Comparison of ENCODE assay signal across 23 cellular contexts in the genomic region with DNA sequence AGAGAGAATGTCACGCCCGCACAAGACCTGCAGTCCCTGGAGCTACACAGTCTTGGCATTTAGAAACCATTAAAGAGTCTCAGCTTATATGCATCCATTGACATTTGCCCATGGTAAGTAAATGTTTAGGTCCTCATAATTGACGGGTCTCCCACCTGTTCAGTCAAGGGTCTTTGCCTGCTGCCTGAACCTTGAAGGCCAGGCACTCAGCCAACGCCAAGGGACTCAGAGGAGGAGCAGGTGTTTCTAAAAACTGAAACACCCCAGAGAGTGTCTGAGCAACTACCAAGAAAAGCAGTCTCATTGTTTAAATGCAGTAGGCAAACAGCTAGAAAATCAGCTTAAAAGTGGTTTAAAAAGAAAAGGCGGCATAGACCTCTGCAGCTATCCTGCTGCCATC.
"Had no signal": no experiment of that assay in that cellular context is flagged by ENCODE, and none has a peak within 500 bp of the region (broad histone marks: within the 10 kb centered on the region; RNA-seq: fewer than 3 reads in every experiment).

No MANE protein-coding gene starts in this region.

- DNase-seq: activated CD4-positive, alpha-beta memory T cell treated with anti-CD3 and anti-CD28 coated beads, Interleukin-2, amount 10 ng/mL, durations not matched to agents 7 days and 5 days; activated CD4-positive, alpha-beta T cell treated with anti-CD3 and anti-CD28 coated beads for 1 hour; activated CD4-positive, alpha-beta T cell treated with anti-CD3 and anti-CD28 coated beads, Interleukin-2, amount 10 ng/mL, durations not matched to agents 7 days and 5 days; activated CD8-positive, alpha-beta memory T cell treated with anti-CD3 and anti-CD28 coated beads, Interleukin-2, amount 50 U/mL, for 48 hours; activated gamma-delta T cell treated with Interleukin-2 at 50 U/mL for 16 hours; activated naive CD4-positive, alpha-beta T cell treated with anti-CD3 and anti-CD28 coated beads, Interleukin-2, amount 50 U/mL, for 16 hours; activated T-cell treated with anti-CD3 and anti-CD28 coated beads, Interleukin-2, amount 50 U/mL, for 4 hours; amniotic stem cell; caudate nucleus; effector CD4-positive, alpha-beta T cell; foreskin keratinocyte; heart left ventricle; naive thymus-derived CD4-positive, alpha-beta T cell; occipital lobe; stimulated activated CD4-positive, alpha-beta T cell treated with anti-CD3 and anti-CD28 coated beads, Interleukin-1b, Interleukin-23, amount 100 ng/mL, for 48 hours; stimulated activated CD4-positive, alpha-beta T cell treated with anti-CD3 and anti-CD28 coated beads, Interleukin-4, amount 100 ng/mL, for 4 hours; stimulated activated CD8-positive, alpha-beta memory T cell treated with anti-CD3 and anti-CD28 coated beads, Interleukin-4, amount 100 ng/mL, for 48 hours; stimulated activated naive CD8-positive, alpha-beta T cell treated with anti-CD3 and anti-CD28 coated beads, Interleukin-15, amount 100 ng/mL, for 72 hours; substantia nigra; uterus had no signal

- ATAC-seq: activated T-cell treated with anti-CD3 and anti-CD28 coated beads, Interleukin-2, amount 50 U/mL, for 4 hours; activated T-helper 17 cell treated with anti-CD3 and anti-CD28 coated beads, Interleukin-2, amount 50 U/mL, for 72 hours; foreskin keratinocyte; heart left ventricle; naive thymus-derived CD4-positive, alpha-beta T cell; stimulated activated memory B cell treated with anti-CD40 and anti-IgM and Interleukin-4, amounts not matched to agents 10 μg/mL and 1 μg/mL and 100 μg/mL, for 72 hours; stimulated activated naive CD8-positive, alpha-beta T cell treated with anti-CD3 and anti-CD28 coated beads, Interleukin-15, amount 100 ng/mL, for 72 hours; WTC11 had no signal
